16 cellular contexts compared by ENCODE assay signal in genomic region chr3:174325834-174326705, GRCh38.
DNase-seq lines count a peak whose midpoint lies in the region; ATAC-seq, FAIRE-seq and TF ChIP-seq lines count a peak whose summit lies in the region.
"Had no signal": no experiment of that assay in that cellular context is flagged by ENCODE, and none has a peak within 500 bp of the region (broad histone marks: within the 10 kb centered on the region; RNA-seq: fewer than 3 reads in every experiment).

No MANE protein-coding gene starts in this region.

- H3K27me3 ChIP-seq in SJCRH30: no peaks in the 10 kb centered on the region
- no peaks in the 10 kb centered on the region for H3K27me3 ChIP-seq in small intestine (ENCODE audit: control insufficient read depth in 2 of 2, insufficient read depth in 2 of 2, low read length in 2 of 2)
- peaks cover 6% of the 10 kb centered on the region for H3K27me3 ChIP-seq in smooth muscle cell (ENCODE audit: low read depth)
- H3K27me3 ChIP-seq: testis had no signal

- in situ Hi-C loops in KBM-7 (cut with MboI; ENCODE audit: low pct_unique_long_range_greater_than_20kb, low sequenced_read_pairs): no loop called here

- H4K20me1 ChIP-seq in smooth muscle cell (ENCODE audit: low read depth): no peaks in the 10 kb centered on the region

- H3K4me3 ChIP-seq in SJCRH30: no peak overlapping the region
- no peak overlapping the region for H3K4me3 ChIP-seq in retinal pigment epithelial cell (ENCODE audit: low read length)
- no peak overlapping the region for H3K4me3 ChIP-seq in small intestine (ENCODE audit: low read depth in 1 of 2, low read length in 2 of 2)
- H3K4me3 ChIP-seq in smooth muscle cell: no peak overlapping the region
- H3K4me3 ChIP-seq: testis had no signal

- H2AFZ ChIP-seq in smooth muscle cell (ENCODE audit: low read depth): no peak overlapping the region

- H3K4me1 ChIP-seq in SJCRH30 (peaks cover 31% of the 10 kb centered on the region), small intestine (ENCODE audit: control insufficient read depth in 2 of 2, insufficient read depth in 1 of 2, low read depth in 1 of 2, low read length in 1 of 2) (no peaks in the 10 kb centered on the region), smooth muscle cell (ENCODE audit: low read depth) (no peaks in the 10 kb centered on the region)
- H3K4me1 ChIP-seq: testis had no signal

- DNase-seq in EL (peak; percentile 76), SJCRH30 (no peak), fibroblast of gingiva (ENCODE audit: low read depth) (peak; percentile 92), retinal pigment epithelial cell (ENCODE audit: low read depth) (peak; percentile 47), KBM-7 (no peak), small intestine (no peak), smooth muscle cell (lab: John Stamatoyannopoulos, UW; ENCODE audit: unreplicated experiment) (no peak)
- DNase-seq: activated CD4-positive, alpha-beta T cell treated with anti-CD3 and anti-CD28 coated beads, Interleukin-2, amount 50 U/mL, for 4 hours; activated T-cell treated with anti-CD3 and anti-CD28 coated beads, Interleukin-2, amount 50 U/mL, for 72 hours; anterior cingulate cortex; CD4-positive, alpha-beta memory T cell; GF-D8; SHP77; testis had no signal

- H3K9ac ChIP-seq in smooth muscle cell (ENCODE audit: low read depth): no peak overlapping the region

- no peaks in the 10 kb centered on the region for H3K79me2 ChIP-seq in smooth muscle cell (ENCODE audit: low read depth)

- no peaks in the 10 kb centered on the region for H3F3A ChIP-seq in smooth muscle cell (ENCODE audit: low read depth)

- H3K27ac ChIP-seq in SJCRH30 (peak overlapping the region; percentile 22), small intestine (ENCODE audit: low read depth in 1 of 2, low read length in 1 of 2) (no peak overlapping the region), smooth muscle cell (ENCODE audit: low read depth) (no peak overlapping the region)
- H3K27ac ChIP-seq: testis had no signal

- FAIRE-seq in small intestine (lab: Jason Lieb, UNC): no peak
- FAIRE-seq: islet of Langerhans had no signal

- WGBS in small intestine, 3 donors: 74 to 82% (median 76%) methylated on average over 7 of the region's 7 CpGs
- 67% methylated on average over 7 of the region's 7 CpGs for WGBS in smooth muscle cell (ENCODE audit: low lambda C conversion rate)

- peaks cover 4% of the 10 kb centered on the region; the same call in 1 of the 2 replicates for H3K9me3 ChIP-seq in SJCRH30 (replicated peaks)
- H3K9me3 ChIP-seq in small intestine (ENCODE audit: control insufficient read depth, low read depth): no peaks in the 10 kb centered on the region
- peaks cover 2% of the 10 kb centered on the region for H3K9me3 ChIP-seq in smooth muscle cell (replicated peaks; ENCODE audit: low read depth)
- H3K9me3 ChIP-seq: testis had no signal

- H3K4me2 ChIP-seq in smooth muscle cell: no peak overlapping the region

- TF ChIP-seq CTCF in retinal pigment epithelial cell (conservative IDR thresholded peaks at IDR 0.05; ENCODE audit: low read depth, low read length): no peak
- TF ChIP-seq CTCF in smooth muscle cell (IDR thresholded peaks at IDR 0.05; ENCODE audit: borderline replicate concordance, insufficient read depth, poor library complexity, severe bottlenecking): no peak

- H3K36me3 ChIP-seq in SJCRH30 (0 out of 2 replicates have a peak, but pooled peaks cover 2% of the 10 kb centered on the region), small intestine (ENCODE audit: control insufficient read depth in 2 of 2, insufficient read depth in 2 of 2, low read length in 2 of 2) (no peaks in the 10 kb centered on the region), smooth muscle cell (ENCODE audit: low read depth) (no peaks in the 10 kb centered on the region)

- ATAC-seq in GM21825 (IDR thresholded peaks at IDR 0.05; ENCODE audit: unreplicated experiment): no peak
- ATAC-seq: activated T-cell treated with anti-CD3 and anti-CD28 coated beads, Interleukin-2, amount 50 U/mL, for 72 hours had no signal

Comparison
In these comparisons a context has a peak if more than half of its experiments do, and no peak if none do; other contexts are left out.
1. DNase-seq: peak in EL (single experiment), fibroblast of gingiva (single experiment) and retinal pigment epithelial cell (single experiment); none in SJCRH30 (0 of 2), KBM-7 (single experiment), small intestine (single experiment) and smooth muscle cell (single experiment).